In the genomic region with DNA sequence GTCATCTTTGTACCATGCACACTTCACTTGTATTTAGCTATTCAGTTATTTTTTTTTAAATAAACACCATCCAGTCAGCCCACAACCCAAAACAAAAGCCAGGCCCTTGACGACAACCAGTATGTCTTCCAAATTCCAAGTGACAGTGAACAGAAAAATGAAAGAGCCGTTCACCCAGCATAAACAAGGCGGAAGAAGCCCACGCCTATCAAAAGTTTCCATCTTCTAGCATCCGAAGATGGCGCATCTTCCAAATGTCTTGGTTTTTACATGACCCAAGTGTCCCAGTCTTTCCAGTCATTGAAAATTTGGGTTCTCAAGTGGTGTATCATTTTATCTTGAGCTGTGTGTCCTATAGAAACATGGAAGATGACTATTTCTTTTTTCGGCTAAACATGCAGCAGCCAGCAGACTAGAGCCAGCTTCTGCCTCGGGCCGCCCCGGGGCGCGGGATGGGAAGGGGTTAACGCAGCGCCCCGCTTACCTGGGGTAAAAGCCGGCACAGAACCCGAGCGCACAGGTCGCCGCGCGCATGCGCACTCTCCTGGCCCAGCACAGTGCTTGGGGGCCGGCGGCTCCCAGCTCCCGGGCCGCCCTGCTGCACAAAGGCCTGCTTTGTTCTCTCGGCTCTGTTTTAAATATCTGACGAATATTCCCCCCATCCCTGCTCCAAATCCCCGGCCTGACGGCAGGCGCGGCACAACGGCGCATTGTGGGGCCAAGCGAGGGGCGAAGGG, we compare ENCODE assay signal across 8 cellular contexts.
DNase-seq lines count a peak whose midpoint lies in the region; ATAC-seq and TF ChIP-seq lines count a peak whose summit lies in the region.

No MANE protein-coding gene starts in this region.

- peak; percentile 50 to 57 for DNase-seq in activated CD4-positive, alpha-beta T cell treated with anti-CD3 and anti-CD28 coated beads, Interleukin-2, amount 50 U/mL, for 4 hours
- peak; percentile 12 to 43 (median 14) for DNase-seq in effector memory CD4-positive, alpha-beta T cell
- DNase-seq in mucosa of gallbladder (ENCODE audit: low spot score) (peak; percentile 56), hepatic stellate cell (ENCODE audit: low spot score) (no peak), NCI-H524 (lab: John Stamatoyannopoulos, UW) (no peak)
- DNase-seq in stimulated activated CD8-positive, alpha-beta memory T cell treated with anti-CD3 and anti-CD28 coated beads, Interleukin-7, amount 100 ng/mL, for 24 hours (ENCODE audit: low read depth) = peak; percentile 23

- H3K36me3 ChIP-seq in effector memory CD4-positive, alpha-beta T cell (ENCODE audit: control insufficient read depth, insufficient read depth, low read length) = no peaks in the 10 kb centered on the region

- no peaks in the 10 kb centered on the region for H3K27me3 ChIP-seq in effector memory CD4-positive, alpha-beta T cell (replicated peaks; ENCODE audit: control insufficient read depth, insufficient read depth, low read length, poor library complexity, severe bottlenecking)

- peaks cover 9% of the 10 kb centered on the region for H3K4me1 ChIP-seq in effector memory CD4-positive, alpha-beta T cell (ENCODE audit: control insufficient read depth, insufficient read depth, low read length, poor library complexity, severe bottlenecking)

- H3K27ac ChIP-seq in effector memory CD4-positive, alpha-beta T cell (ENCODE audit: insufficient read depth, low read length, poor library complexity, severe bottlenecking) = peak overlapping the region; percentile 39

- peak overlapping the region; percentile 14 for H3K4me3 ChIP-seq in GM12875 (ENCODE audit: low read depth, low read length)
- H3K4me3 ChIP-seq in effector memory CD4-positive, alpha-beta T cell (ENCODE audit: insufficient read depth, low read depth, low read length, poor library complexity, severe bottlenecking) = peak overlapping the region; percentile 58

- no peak for TF ChIP-seq CTCF in GM12875 (IDR thresholded peaks at IDR 0.05; ENCODE audit: borderline replicate concordance, insufficient read depth, low read depth, low read length)

- H3K9me3 ChIP-seq in effector memory CD4-positive, alpha-beta T cell (ENCODE audit: control insufficient read depth, low read length) = no peaks in the 10 kb centered on the region

- ATAC-seq in GM18873 (IDR thresholded peaks at IDR 0.05; ENCODE audit: low FRiP score, unreplicated experiment) = no peak

Comparison
In these comparisons a context has a peak if more than half of its experiments do, and no peak if none do; other contexts are left out.
1. DNase-seq: peak in activated CD4-positive, alpha-beta T cell treated with anti-CD3 and anti-CD28 coated beads, Interleukin-2, amount 50 U/mL, for 4 hours (2 of 2), effector memory CD4-positive, alpha-beta T cell (3 of 3), mucosa of gallbladder (single experiment) and stimulated activated CD8-positive, alpha-beta memory T cell treated with anti-CD3 and anti-CD28 coated beads, Interleukin-7, amount 100 ng/mL, for 24 hours (single experiment); none in hepatic stellate cell (single experiment) and NCI-H524 (0 of 2).